ENCODE assay signal across 27 cellular contexts in genomic region chr10:79106651-79107050, GRCh38. TPM values are rescaled to one million over a fixed set of nuclear protein-coding genes. Genes with fewer than 3 reads are reported as not detected.
DNase-seq lines count a peak whose midpoint lies in the region; ATAC-seq and TF ChIP-seq lines count a peak whose summit lies in the region.
"Had no signal": no experiment of that assay in that cellular context is flagged by ENCODE, and none has a peak within 500 bp of the region (broad histone marks: within the 10 kb centered on the region; RNA-seq: fewer than 3 reads in every experiment).

No MANE protein-coding gene starts in this region.

- POLR2A ChIA-PET in CD8-positive, alpha-beta T cell (lab: Charles Lee) = no interaction called here

- TF ChIP-seq CTCF in osteocyte (IDR thresholded peaks at IDR 0.05) = no peak
- no peak for TF ChIP-seq CTCF in CD8-positive, alpha-beta T cell (IDR thresholded peaks at IDR 0.05)

- no peaks in the 10 kb centered on the region for H3K27me3 Mint-ChIP-seq in activated T-helper 17 cell treated with anti-CD3 and anti-CD28 coated beads, Interleukin-2, amount 50 U/mL, for 72 hours
- no peaks in the 10 kb centered on the region for H3K27me3 Mint-ChIP-seq in osteocyte (ENCODE audit: unreplicated experiment)
- no peaks in the 10 kb centered on the region for H3K27me3 Mint-ChIP-seq in CD8-positive, alpha-beta T cell (ENCODE audit: low read depth)
- H3K27me3 Mint-ChIP-seq: activated CD4-positive, alpha-beta T cell treated with anti-CD3 and anti-CD28 coated beads, Interleukin-2, amount 10 ng/mL, durations not matched to agents 24 days and 14 days had no signal

- peaks cover 31% of the 10 kb centered on the region for H3K4me1 Mint-ChIP-seq in activated T-helper 17 cell treated with anti-CD3 and anti-CD28 coated beads, Interleukin-2, amount 50 U/mL, for 72 hours
- peaks cover 57% of the 10 kb centered on the region for H3K4me1 Mint-ChIP-seq in osteocyte (ENCODE audit: unreplicated experiment)
- peaks cover 45% of the 10 kb centered on the region for H3K4me1 Mint-ChIP-seq in CD8-positive, alpha-beta T cell (ENCODE audit: low read depth)

- H3K36me3 Mint-ChIP-seq in activated T-helper 17 cell treated with anti-CD3 and anti-CD28 coated beads, Interleukin-2, amount 50 U/mL, for 72 hours (ENCODE audit: low read depth) = no peaks in the 10 kb centered on the region
- H3K36me3 Mint-ChIP-seq in osteocyte (ENCODE audit: unreplicated experiment) = peaks cover under 1% of the 10 kb centered on the region
- H3K36me3 Mint-ChIP-seq in CD8-positive, alpha-beta T cell = peaks cover 5% of the 10 kb centered on the region
- H3K36me3 Mint-ChIP-seq: stimulated activated memory B cell treated with anti-CD40 and anti-IgM and Interleukin-4, amounts not matched to agents 10 μg/mL and 1 μg/mL and 100 μg/mL, for 72 hours had no signal

- H3K9me3 ChIP-seq in CD8-positive, alpha-beta T cell (ENCODE audit: low read length) = no peaks in the 10 kb centered on the region
- H3K9me3 ChIP-seq: suprapubic skin had no signal

- no peaks in the 10 kb centered on the region for H3K9me3 Mint-ChIP-seq in activated T-helper 17 cell treated with anti-CD3 and anti-CD28 coated beads, Interleukin-2, amount 50 U/mL, for 72 hours
- no peaks in the 10 kb centered on the region for H3K9me3 Mint-ChIP-seq in osteocyte (ENCODE audit: unreplicated experiment)
- H3K9me3 Mint-ChIP-seq in CD8-positive, alpha-beta T cell = no peaks in the 10 kb centered on the region
- H3K9me3 Mint-ChIP-seq: activated CD4-positive, alpha-beta T cell treated with anti-CD3 and anti-CD28 coated beads, Interleukin-2, amount 10 ng/mL, durations not matched to agents 24 days and 14 days; nephron; stimulated activated memory B cell treated with anti-CD40 and anti-IgM and Interleukin-4, amounts not matched to agents 10 μg/mL and 1 μg/mL and 100 μg/mL, for 72 hours had no signal

- H3K4me3 Mint-ChIP-seq in activated T-helper 17 cell treated with anti-CD3 and anti-CD28 coated beads, Interleukin-2, amount 50 U/mL, for 72 hours = no peak overlapping the region
- no peak overlapping the region for H3K4me3 Mint-ChIP-seq in osteocyte (ENCODE audit: unreplicated experiment)
- no peak overlapping the region for H3K4me3 Mint-ChIP-seq in CD8-positive, alpha-beta T cell
- H3K4me3 Mint-ChIP-seq: activated CD4-positive, alpha-beta T cell treated with anti-CD3 and anti-CD28 coated beads, Interleukin-2, amount 10 ng/mL, durations not matched to agents 24 days and 14 days; nephron; stimulated activated memory B cell treated with anti-CD40 and anti-IgM and Interleukin-4, amounts not matched to agents 10 μg/mL and 1 μg/mL and 100 μg/mL, for 72 hours had no signal

- CTCF ChIA-PET in CD8-positive, alpha-beta T cell (lab: Charles Lee) = interaction anchor here (1.0 kb wide), 1 partner anchor 89 kb away, joined by 3 read pairs; no protein-coding TSS in a partner anchor

- intact Hi-C loops in CD8-positive, alpha-beta T cell (cut with DNase I, micrococcal nuclease) = no loop called here

- in situ Hi-C loops in G401 (cut with HindIII; ENCODE audit: low sequenced_read_pairs) = no loop called here

- no peaks in the 10 kb centered on the region for H3K36me3 ChIP-seq in CD8-positive, alpha-beta T cell (ENCODE audit: insufficient read depth, low read length)
- H3K36me3 ChIP-seq: WERI-Rb-1 had no signal

- peaks cover 24% of the 10 kb centered on the region for H3K4me1 ChIP-seq in CD8-positive, alpha-beta T cell (ENCODE audit: insufficient read depth, low read length)

- DNase-seq in NCI-H2107 treated with DMSO at 0.1 percent for 48 hours (lab: John Stamatoyannopoulos, UW; ENCODE audit: unreplicated experiment) (peak; percentile 14), NCI-H2107 (lab: John Stamatoyannopoulos, UW) (no peak), G401 (ENCODE audit: low spot score) (peak; percentile 77), osteocyte (ENCODE audit: extremely low spot score, unreplicated experiment) (no peak), islet precursor cell (no peak)
- no peak for DNase-seq in CD8-positive, alpha-beta T cell
- DNase-seq: activated CD4-positive, alpha-beta T cell treated with anti-CD3 and anti-CD28 coated beads, Interleukin-2, amount 10 ng/mL, durations not matched to agents 24 days and 14 days; activated naive CD4-positive, alpha-beta T cell; activated T-cell treated with anti-CD3 and anti-CD28 coated beads, Interleukin-2, amount 50 U/mL, for 1 hour; glutamatergic neuron; H7; kidney; NCI-H1417 treated with DMSO at 0.1 percent for 48 hours; NCI-H2171; NCI-H524; PC-9; SIG-M5; stimulated activated CD4-positive, alpha-beta T cell treated with anti-CD3 and anti-CD28 coated beads, Interleukin-12 subunit alpha, Interleukin-12 subunit beta, amount 100 ng/mL, for 4 hours; stimulated activated CD4-positive, alpha-beta T cell treated with anti-CD3 and anti-CD28 coated beads, Interleukin-4, amount 100 ng/mL, for 4 hours; WERI-Rb-1 had no signal

- no peak overlapping the region for H3K4me3 ChIP-seq in CD8-positive, alpha-beta T cell (ENCODE audit: low read depth, low read length)
- H3K4me3 ChIP-seq: PC-9, suprapubic skin had no signal

- H3K27ac ChIP-seq in CD8-positive, alpha-beta T cell (ENCODE audit: low read depth, low read length) = no peak overlapping the region
- H3K27ac ChIP-seq: parathyroid adenoma, PC-9, WERI-Rb-1 had no signal

- ATAC-seq in activated T-helper 17 cell treated with anti-CD3 and anti-CD28 coated beads, Interleukin-2, amount 50 U/mL, for 72 hours (replicated peaks) = no peak
- ATAC-seq in CD8-positive, alpha-beta T cell = no peak
- no peak for ATAC-seq in esophagus mucosa
- ATAC-seq: sciatic nerve; stimulated activated memory B cell treated with anti-CD40 and anti-IgM and Interleukin-4, amounts not matched to agents 10 μg/mL and 1 μg/mL and 100 μg/mL, for 72 hours had no signal

- peak overlapping the region; percentile 43 for H3K27ac Mint-ChIP-seq in activated T-helper 17 cell treated with anti-CD3 and anti-CD28 coated beads, Interleukin-2, amount 50 U/mL, for 72 hours
- peak overlapping the region; percentile 47 for H3K27ac Mint-ChIP-seq in osteocyte (ENCODE audit: unreplicated experiment)
- H3K27ac Mint-ChIP-seq in CD8-positive, alpha-beta T cell = no peak overlapping the region
- H3K27ac Mint-ChIP-seq: activated CD4-positive, alpha-beta T cell treated with anti-CD3 and anti-CD28 coated beads, Interleukin-2, amount 10 ng/mL, durations not matched to agents 24 days and 14 days; stimulated activated memory B cell treated with anti-CD40 and anti-IgM and Interleukin-4, amounts not matched to agents 10 μg/mL and 1 μg/mL and 100 μg/mL, for 72 hours had no signal

- H3K27me3 ChIP-seq in CD8-positive, alpha-beta T cell (ENCODE audit: insufficient read depth, low read length) = no peaks in the 10 kb centered on the region
- H3K27me3 ChIP-seq: suprapubic skin had no signal

RNA-seq across cellular contexts. Expression of gene ZMIZ1, which starts 37.9 kb away (rescaled TPM):
- 2.3 and 5.0 TPM in 2 replicates for total RNA-seq in G401 (2014; rRNA removed; shearing (Covaris generic))
- total RNA-seq in activated T-helper 17 cell treated with anti-CD3 and anti-CD28 coated beads, Interleukin-2, amount 50 U/mL, for 72 hours = 10 to 100 TPM; 32.9 to 82.6 TPM
- 90.5 and 96.0 TPM in 2 replicates for total RNA-seq in osteocyte
- 10 to 100 TPM; 10.1 to 10.8 TPM for total RNA-seq in CD8-positive, alpha-beta T cell
- total RNA-seq in esophagus mucosa = 43.8 TPM

Comparison
In these comparisons a context has a peak if more than half of its experiments do, and no peak if none do; other contexts are left out.
1. DNase-seq: peak in NCI-H2107 treated with DMSO at 0.1 percent for 48 hours (single experiment) and G401 (single experiment); none in NCI-H2107 (single experiment), osteocyte (single experiment), CD8-positive, alpha-beta T cell (0 of 7) and islet precursor cell (single experiment).